22 cellular contexts compared by ENCODE assay signal in genomic region chr2:236882074-236882473, GRCh38.
DNase-seq lines count a peak whose midpoint lies in the region; ATAC-seq, FAIRE-seq and TF ChIP-seq lines count a peak whose summit lies in the region.
"Had no signal": no experiment of that assay in that cellular context is flagged by ENCODE, and none has a peak within 500 bp of the region (broad histone marks: within the 10 kb centered on the region; RNA-seq: fewer than 3 reads in every experiment).

No MANE protein-coding gene starts in this region.

- DNase-seq in HepG2 (ENCODE audit: low spot score) (no peak), right lobe of liver (no peak), WTC11 (ENCODE audit: low spot score) (no peak), smooth muscle cell (lab: John Stamatoyannopoulos, UW; ENCODE audit: unreplicated experiment) (no peak), CD14-positive monocyte (ENCODE audit: low spot score) (no peak), NCI-H2029 (lab: John Stamatoyannopoulos, UW) (no peak)
- DNase-seq: 8988T; ACHN; AML-193; BE2C; Calu3; CD4-positive, alpha-beta memory T cell; COR-L47; DMS79; GF-D8; GOT3 had no signal

- intact Hi-C loops in HepG2 (cut with micrococcal nuclease; ENCODE audit: unreplicated experiment) = no loop called here
- intact Hi-C loops in right lobe of liver (cut with DNase I) = no loop called here
- intact Hi-C loops in CD14-positive monocyte (cut with micrococcal nuclease) = no loop called here

- H3K4me2 ChIP-seq in HepG2 (ENCODE audit: low read depth, low read length) (no peak overlapping the region), smooth muscle cell (no peak overlapping the region)
- H3K4me2 ChIP-seq: A549 had no signal

- FAIRE-seq in HepG2 (lab: Jason Lieb, UNC) = no peak
- FAIRE-seq: A549, GM12891, GM18507, H54 had no signal

- ATAC-seq in HepG2 (no peak), right lobe of liver (no peak), WTC11 (no peak)
- ATAC-seq: A549 had no signal

- in situ Hi-C loops in HepG2 (cut with HindIII; ENCODE audit: extremely low pct_ligation_motif_present, low pct_unique_long_range_greater_than_20kb) = no loop called here

- H3K9me3 ChIP-seq in HepG2 (ENCODE audit: low read length) (no peaks in the 10 kb centered on the region), right lobe of liver (no peaks in the 10 kb centered on the region), smooth muscle cell (replicated peaks; ENCODE audit: low read depth) (peaks cover 7% of the 10 kb centered on the region)
- H3K9me3 ChIP-seq: BE2C; BLaER1 treated with 17β-estradiol and CSF1 and Interleukin-3, amounts not matched to agents 10 nM and 100 nM; HAP-1 had no signal

- H3K4me3 ChIP-seq in HepG2 (replicated peaks in 1 of 3; ENCODE audit: insufficient read depth in 1 of 3, low read depth in 2 of 3, low read length in 3 of 3) (no peak overlapping the region), right lobe of liver (no peak overlapping the region), smooth muscle cell (no peak overlapping the region)
- H3K4me3 ChIP-seq: A549; BLaER1 treated with 17β-estradiol and CSF1 and Interleukin-3, amounts not matched to agents 10 nM and 100 nM; HAP-1 had no signal

- H3K27ac Mint-ChIP-seq in WTC11 (no peak overlapping the region), CD14-positive monocyte (no peak overlapping the region)
- H3K27ac Mint-ChIP-seq: CD4-positive, alpha-beta memory T cell had no signal

- CTCF ChIA-PET in HepG2 (lab: Yijun Ruan, JAX; ENCODE audit: low intra/inter-chr PET ratio, low total read pairs) (no interaction called here), WTC11 (lab: Charles Lee) (no interaction called here)

- no peak for TF ChIP-seq POLR2A in HepG2 (IDR thresholded peaks at IDR 0.05; ENCODE audit: insufficient read depth in 1 of 2, low read depth in 2 of 2, low read length in 2 of 2)
- no peak for TF ChIP-seq POLR2A in right lobe of liver (IDR thresholded peaks at IDR 0.05)

- no peaks in the 10 kb centered on the region for H3K4me1 Mint-ChIP-seq in WTC11
- peaks cover 7% of the 10 kb centered on the region for H3K4me1 Mint-ChIP-seq in CD14-positive monocyte
- H3K4me1 Mint-ChIP-seq: CD4-positive, alpha-beta memory T cell had no signal

- H3F3A ChIP-seq in smooth muscle cell (ENCODE audit: low read depth) = no peaks in the 10 kb centered on the region

- no peak overlapping the region for H3K4me3 Mint-ChIP-seq in WTC11
- H3K4me3 Mint-ChIP-seq in CD14-positive monocyte = no peak overlapping the region
- H3K4me3 Mint-ChIP-seq: CD4-positive, alpha-beta memory T cell had no signal

- H3K9me3 Mint-ChIP-seq in WTC11 (peaks cover 20% of the 10 kb centered on the region), CD14-positive monocyte (peaks cover 3 to 13% (median 7%) of the 10 kb centered on the region in 7 donors)
- H3K9me3 Mint-ChIP-seq: CD4-positive, alpha-beta memory T cell had no signal

- 1% methylated on average over 2 of the region's 2 CpGs for WGBS in HepG2 (ENCODE audit: low lambda C conversion rate)
- 89% methylated on average over 2 of the region's 2 CpGs for WGBS in right lobe of liver (ENCODE audit: insufficient coverage, low coverage, low lambda C conversion rate, missing lambda C conversion rate)
- 81% methylated on average over 2 of the region's 2 CpGs for WGBS in smooth muscle cell (ENCODE audit: low lambda C conversion rate)

- no peaks in the 10 kb centered on the region for H3K27me3 Mint-ChIP-seq in WTC11 (ENCODE audit: low read depth)
- peaks cover 9 to 29% (median 19%) of the 10 kb centered on the region in 3 donors for H3K27me3 Mint-ChIP-seq in CD14-positive monocyte (ENCODE audit: low read depth in 3 of 3)

- no peak for TF ChIP-seq EP300 in HepG2 (IDR thresholded peaks at IDR 0.05; ENCODE audit: low read depth in 2 of 2, low read length in 2 of 2)
- TF ChIP-seq EP300 in HepG2 (CRISPR knock-in tag; IDR thresholded peaks at IDR 0.05; ENCODE audit: borderline replicate concordance) = no peak

- H3K4me1 ChIP-seq in HepG2 (ENCODE audit: insufficient read depth, low read length) (no peaks in the 10 kb centered on the region), right lobe of liver (no peaks in the 10 kb centered on the region), smooth muscle cell (ENCODE audit: low read depth) (no peaks in the 10 kb centered on the region)
- H3K4me1 ChIP-seq: A549, BE2C, HAP-1 had no signal

- no peak overlapping the region for H3K27ac ChIP-seq in HepG2 (ENCODE audit: extremely low read length, insufficient read depth, low read length)
- H3K27ac ChIP-seq in right lobe of liver = no peak overlapping the region
- H3K27ac ChIP-seq in smooth muscle cell (ENCODE audit: low read depth) = peak overlapping the region; percentile 34
- H3K27ac ChIP-seq: A549; BLaER1 treated with 17β-estradiol and CSF1 and Interleukin-3, amounts not matched to agents 10 nM and 100 nM had no signal

- POLR2A ChIA-PET in HepG2 (lab: Yijun Ruan, JAX) = no interaction called here
- POLR2A ChIA-PET in WTC11 (lab: Charles Lee) = no interaction called here

- no peak for TF ChIP-seq RAD21 in HepG2 (CRISPR knock-in tag; IDR thresholded peaks at IDR 0.05)

- H4K20me1 ChIP-seq in HepG2 (ENCODE audit: insufficient read depth, low read length) = no peaks in the 10 kb centered on the region
- no peaks in the 10 kb centered on the region for H4K20me1 ChIP-seq in smooth muscle cell (ENCODE audit: low read depth)
- H4K20me1 ChIP-seq: BLaER1 treated with 17β-estradiol and CSF1 and Interleukin-3, amounts not matched to agents 10 nM and 100 nM had no signal

- H3K27me3 ChIP-seq in HepG2 (ENCODE audit: control insufficient read depth in 1 of 2, insufficient read depth in 2 of 2, low read length in 2 of 2) (no peaks in the 10 kb centered on the region), right lobe of liver (no peaks in the 10 kb centered on the region), smooth muscle cell (ENCODE audit: low read depth) (no peaks in the 10 kb centered on the region)
- H3K27me3 ChIP-seq: BE2C; BLaER1 treated with 17β-estradiol and CSF1 and Interleukin-3, amounts not matched to agents 10 nM and 100 nM had no signal

- TF ChIP-seq CTCF in HepG2 (CRISPR knock-in tag; IDR thresholded peaks at IDR 0.05) = no peak
- TF ChIP-seq CTCF in right lobe of liver (IDR thresholded peaks at IDR 0.05) = no peak
- no peak for TF ChIP-seq CTCF in WTC11 (IDR thresholded peaks at IDR 0.05)
- no peak for TF ChIP-seq CTCF in smooth muscle cell (IDR thresholded peaks at IDR 0.05; ENCODE audit: borderline replicate concordance, insufficient read depth, poor library complexity, severe bottlenecking)
- TF ChIP-seq CTCF in CD14-positive monocyte (IDR thresholded peaks at IDR 0.05) = no peak

- no peak overlapping the region for H2AFZ ChIP-seq in HepG2 (ENCODE audit: low read length)
- H2AFZ ChIP-seq in smooth muscle cell (ENCODE audit: low read depth) = no peak overlapping the region

- H3K36me3 ChIP-seq in HepG2 (replicated peaks in 1 of 2; ENCODE audit: control insufficient read depth in 1 of 2, insufficient read depth in 2 of 2, low read length in 2 of 2) (no peaks in the 10 kb centered on the region), right lobe of liver (no peaks in the 10 kb centered on the region), smooth muscle cell (ENCODE audit: low read depth) (no peaks in the 10 kb centered on the region)
- H3K36me3 ChIP-seq: BE2C; BLaER1 treated with 17β-estradiol and CSF1 and Interleukin-3, amounts not matched to agents 10 nM and 100 nM; HAP-1 had no signal

- no TSS peak for BruUV-seq in HepG2 (replicated peaks; lab: Mats Ljungman, UMichigan)

- H3K36me3 Mint-ChIP-seq in WTC11 (peaks cover 6% of the 10 kb centered on the region; the same call in 1 of the 2 replicates), CD14-positive monocyte (no peaks in the 10 kb centered on the region)
- H3K36me3 Mint-ChIP-seq: CD4-positive, alpha-beta memory T cell had no signal

- H3K9ac ChIP-seq in HepG2 (ENCODE audit: insufficient read depth, low read depth, low read length) = no peak overlapping the region
- H3K9ac ChIP-seq in smooth muscle cell (ENCODE audit: low read depth) = no peak overlapping the region
- H3K9ac ChIP-seq: BLaER1 treated with 17β-estradiol and CSF1 and Interleukin-3, amounts not matched to agents 10 nM and 100 nM had no signal

- H3K79me2 ChIP-seq in HepG2 (ENCODE audit: insufficient read depth, low read length) = no peaks in the 10 kb centered on the region
- H3K79me2 ChIP-seq in smooth muscle cell (ENCODE audit: low read depth) = no peaks in the 10 kb centered on the region

TF ChIP-seq in HepG2, 621 proteins besides CTCF, POLR2A, EP300 and RAD21:
- TF ChIP-seq ZNF382 (CRISPR knock-in tag; IDR thresholded peaks at IDR 0.05; ENCODE audit: borderline replicate concordance) = no peak
- TF ChIP-seq ZNF317 (CRISPR knock-in tag; IDR thresholded peaks at IDR 0.05) = peak; percentile 94

TF ChIP-seq in WTC11, 78 proteins besides CTCF, POLR2A, EP300 and RAD21:
- TF ChIP-seq, protein P1, sequence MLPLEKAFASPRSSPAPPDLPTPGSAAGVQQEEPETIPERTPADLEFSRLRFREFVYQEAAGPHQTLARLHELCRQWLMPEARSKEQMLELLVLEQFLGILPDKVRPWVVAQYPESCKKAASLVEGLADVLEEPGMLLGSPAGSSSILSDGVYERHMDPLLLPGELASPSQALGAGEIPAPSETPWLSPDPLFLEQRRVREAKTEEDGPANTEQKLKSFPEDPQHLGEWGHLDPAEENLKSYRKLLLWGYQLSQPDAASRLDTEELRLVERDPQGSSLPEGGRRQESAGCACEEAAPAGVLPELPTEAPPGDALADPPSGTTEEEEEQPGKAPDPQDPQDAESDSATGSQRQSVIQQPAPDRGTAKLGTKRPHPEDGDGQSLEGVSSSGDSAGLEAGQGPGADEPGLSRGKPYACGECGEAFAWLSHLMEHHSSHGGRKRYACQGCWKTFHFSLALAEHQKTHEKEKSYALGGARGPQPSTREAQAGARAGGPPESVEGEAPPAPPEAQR (CRISPR knock-in tag; IDR thresholded peaks at IDR 0.05) = no peak
- TF ChIP-seq ZNF317 (CRISPR knock-in tag; IDR thresholded peaks at IDR 0.05; ENCODE audit: borderline replicate concordance, low read depth) = peak; percentile 89

Comparison
In these comparisons a context has a peak if more than half of its experiments do, and no peak if none do; other contexts are left out.
1. Of the 50 proteins assayed by ChIP-seq in both HepG2 and WTC11: peak only in HepG2: none; only in WTC11: none; in both: ZNF317; in neither: 49.